ENCODE assay signal across 23 cellular contexts in genomic region chr22:43217285-43218030, GRCh38.
"Had no signal": no experiment of that assay in that cellular context is flagged by ENCODE, and none has a peak within 500 bp of the region (broad histone marks: within the 10 kb centered on the region; RNA-seq: fewer than 3 reads in every experiment).

No MANE protein-coding gene starts in this region.

- H3K4me1 ChIP-seq: ascending aorta, pancreas, psoas muscle, vagina had no signal

- H3K4me3 ChIP-seq: ascending aorta, esophagus muscularis mucosa, lung, pancreas, psoas muscle, right atrium auricular region, thoracic aorta, vagina had no signal

- FAIRE-seq: colon, frontal cortex, kidney, pancreas had no signal

- H3K36me3 ChIP-seq: ascending aorta, pancreas, right atrium auricular region, thoracic aorta, vagina had no signal

- H3K27ac ChIP-seq: ascending aorta, esophagus muscularis mucosa, pancreas, psoas muscle, right atrium auricular region, thoracic aorta, vagina had no signal

- H3K36me3 Mint-ChIP-seq: natural killer cell treated with Interleukin-12 subunit alpha and Interleukin-12 subunit beta and Interleukin-15 and Interleukin-18, amount 100 ng/mL, for 72 hours had no signal

- H3K9me3 Mint-ChIP-seq: activated CD4-positive, alpha-beta T cell treated with anti-CD3 and anti-CD28 coated beads, Interleukin-2, amount 10 ng/mL, durations not matched to agents 7 days and 5 days; activated CD8-positive, alpha-beta T cell treated with anti-CD3 and anti-CD28 coated beads for 36 hours; activated T-helper 2 cell treated with anti-CD3 and anti-CD28 coated beads, Interferon-gamma antibody, Interleukin-2, Interleukin-4, amounts not matched to agents 10 μg/mL and 5 μg/mL and 100 μg/mL, durations not matched to agents 14 hours and 24 hours and 36 hours; central memory CD8-positive, alpha-beta T cell; natural killer cell treated with Interleukin-12 subunit alpha and Interleukin-12 subunit beta and Interleukin-15 and Interleukin-18, amount 100 ng/mL, for 72 hours; type B pancreatic cell had no signal

- H3K9me3 ChIP-seq: ascending aorta, esophagus muscularis mucosa, pancreas, psoas muscle, right atrium auricular region, thoracic aorta, vagina had no signal

- H3K4me1 Mint-ChIP-seq: activated CD4-positive, alpha-beta T cell treated with anti-CD3 and anti-CD28 coated beads, Interleukin-2, amount 10 ng/mL, durations not matched to agents 7 days and 5 days; central memory CD8-positive, alpha-beta T cell had no signal

- H3K27me3 Mint-ChIP-seq: activated CD4-positive, alpha-beta T cell treated with anti-CD3 and anti-CD28 coated beads, Interleukin-2, amount 10 ng/mL, durations not matched to agents 7 days and 5 days; activated CD8-positive, alpha-beta T cell treated with anti-CD3 and anti-CD28 coated beads for 36 hours; type B pancreatic cell had no signal

- H3K27ac Mint-ChIP-seq: activated CD4-positive, alpha-beta T cell treated with anti-CD3 and anti-CD28 coated beads, Interleukin-2, amount 10 ng/mL, durations not matched to agents 7 days and 5 days; activated CD8-positive, alpha-beta T cell treated with anti-CD3 and anti-CD28 coated beads for 36 hours; activated T-helper 2 cell treated with anti-CD3 and anti-CD28 coated beads, Interferon-gamma antibody, Interleukin-2, Interleukin-4, amounts not matched to agents 10 μg/mL and 5 μg/mL and 100 μg/mL, durations not matched to agents 14 hours and 24 hours and 36 hours; type B pancreatic cell had no signal

- H3K27me3 ChIP-seq: ascending aorta, pancreas, right atrium auricular region, vagina had no signal

- H3K4me3 Mint-ChIP-seq: activated CD4-positive, alpha-beta T cell treated with anti-CD3 and anti-CD28 coated beads, Interleukin-2, amount 10 ng/mL, durations not matched to agents 7 days and 5 days; activated CD8-positive, alpha-beta T cell treated with anti-CD3 and anti-CD28 coated beads for 36 hours; central memory CD8-positive, alpha-beta T cell; natural killer cell treated with Interleukin-12 subunit alpha and Interleukin-12 subunit beta and Interleukin-15 and Interleukin-18, amount 100 ng/mL, for 72 hours; type B pancreatic cell had no signal

- DNase-seq: activated CD4-positive, alpha-beta T cell treated with anti-CD3 and anti-CD28 coated beads, Interleukin-2, amount 10 ng/mL, durations not matched to agents 7 days and 5 days; activated CD4-positive, CD25-positive, alpha-beta regulatory T cell treated with anti-CD3 and anti-CD28 coated beads, Interleukin-2, amount 50 U/mL, for 72 hours; activated CD8-positive, alpha-beta T cell treated with anti-CD3 and anti-CD28 coated beads for 36 hours; activated naive CD4-positive, alpha-beta T cell treated with anti-CD3 and anti-CD28 coated beads, Interleukin-2, amount 50 U/mL, for 16 hours; effector memory CD4-positive, alpha-beta T cell; hypothalamus; psoas muscle; stimulated activated CD4-positive, alpha-beta T cell treated with anti-CD3 and anti-CD28 coated beads, Interleukin-4, amount 100 ng/mL, for 24 hours; stimulated activated naive CD4-positive, alpha-beta T cell treated with Interleukin-2 at 50 U/mL for 16 hours had no signal

- ATAC-seq: activated CD8-positive, alpha-beta T cell treated with anti-CD3 and anti-CD28 coated beads for 36 hours; natural killer cell treated with Interleukin-12 subunit alpha and Interleukin-12 subunit beta and Interleukin-15 and Interleukin-18, amount 100 ng/mL, for 72 hours; pancreas; psoas muscle had no signal
